Comparison of ENCODE assay signal across 11 cellular contexts in genomic region chr15:68644088-68644904, GRCh38.
DNase-seq lines count a peak whose midpoint lies in the region; ATAC-seq and TF ChIP-seq lines count a peak whose summit lies in the region.
"Had no signal": no experiment of that assay in that cellular context is flagged by ENCODE, and none has a peak within 500 bp of the region (broad histone marks: within the 10 kb centered on the region; RNA-seq: fewer than 3 reads in every experiment).

No MANE protein-coding gene starts in this region.

- H3K4me3 ChIP-seq in right cardiac atrium (ENCODE audit: low read length), result no peak overlapping the region

- DNase-seq in right cardiac atrium (no peak), Right ventricle myocardium inferior (ENCODE audit: missing footprints) (no peak), foreskin keratinocyte (peak; percentile 31 to 72), activated gamma-delta T cell treated with Interleukin-2 at 50 U/mL for 16 hours (no peak), natural killer cell (no peak), epidermal melanocyte (ENCODE audit: insufficient read length, low spot score) (no peak), MV-4-11 (lab: John Stamatoyannopoulos, UW) (no peak)
- DNase-seq: NCI-H2171 treated with DMSO at 0.1 percent for 48 hours, occipital lobe had no signal

- H3K27me3 ChIP-seq in right cardiac atrium (ENCODE audit: control insufficient read depth, insufficient read depth) (no peaks in the 10 kb centered on the region), foreskin keratinocyte (no peaks in the 10 kb centered on the region)

- H3K4me1 Mint-ChIP-seq in natural killer cell, result no peaks in the 10 kb centered on the region
- H3K4me1 Mint-ChIP-seq: CD14-positive monocyte had no signal

- no peak overlapping the region for H3K4me3 Mint-ChIP-seq in natural killer cell
- H3K4me3 Mint-ChIP-seq: CD14-positive monocyte had no signal

- no peaks in the 10 kb centered on the region for H3K9me3 ChIP-seq in right cardiac atrium (ENCODE audit: control insufficient read depth, low read length)

- H3K27ac Mint-ChIP-seq in natural killer cell, result no peak overlapping the region

- no peak for ATAC-seq in right cardiac atrium
- no peak for ATAC-seq in Right ventricle myocardium inferior
- ATAC-seq in foreskin keratinocyte, result no peak
- ATAC-seq in natural killer cell, result no peak

- H3K27me3 Mint-ChIP-seq in natural killer cell (ENCODE audit: low read depth in 2 of 2), result no peaks in the 10 kb centered on the region

- 75% methylated on average over 8 of the region's 8 CpGs for WGBS in right cardiac atrium

- TF ChIP-seq CTCF in foreskin keratinocyte (conservative IDR thresholded peaks at IDR 0.05) (no peak), natural killer cell (IDR thresholded peaks at IDR 0.05) (no peak)

- intact Hi-C loops in right cardiac atrium (cut with DNase I) (no loop called here), Right ventricle myocardium inferior (cut with DNase I) (no loop called here), natural killer cell (cut with micrococcal nuclease) (no loop called here)

- no peaks in the 10 kb centered on the region for H3K36me3 Mint-ChIP-seq in natural killer cell
- H3K36me3 Mint-ChIP-seq: CD14-positive monocyte had no signal

- H3K9me3 Mint-ChIP-seq in natural killer cell, result no peaks in the 10 kb centered on the region
- H3K9me3 Mint-ChIP-seq: CD14-positive monocyte had no signal

- peak overlapping the region; percentile 17 for H3K27ac ChIP-seq in right cardiac atrium (ENCODE audit: low read length)
- H3K27ac ChIP-seq in angular gyrus (ENCODE audit: low read depth, low read length), result peak overlapping the region; percentile 68
- H3K27ac ChIP-seq in foreskin keratinocyte, result no peak overlapping the region

- peaks cover 5% of the 10 kb centered on the region for H3K4me1 ChIP-seq in right cardiac atrium (ENCODE audit: control insufficient read depth, insufficient read depth, low read length)
- peaks cover 24% of the 10 kb centered on the region for H3K4me1 ChIP-seq in foreskin keratinocyte

Comparison
In these comparisons a context has a peak if more than half of its experiments do, and no peak if none do; other contexts are left out.
1. DNase-seq: peak in foreskin keratinocyte (2 of 2); none in right cardiac atrium (0 of 3), Right ventricle myocardium inferior (single experiment), activated gamma-delta T cell treated with Interleukin-2 at 50 U/mL for 16 hours (single experiment), natural killer cell (single experiment), epidermal melanocyte (single experiment) and MV-4-11 (single experiment).